ENCODE assay signal across 10 cellular contexts in the genomic region with DNA sequence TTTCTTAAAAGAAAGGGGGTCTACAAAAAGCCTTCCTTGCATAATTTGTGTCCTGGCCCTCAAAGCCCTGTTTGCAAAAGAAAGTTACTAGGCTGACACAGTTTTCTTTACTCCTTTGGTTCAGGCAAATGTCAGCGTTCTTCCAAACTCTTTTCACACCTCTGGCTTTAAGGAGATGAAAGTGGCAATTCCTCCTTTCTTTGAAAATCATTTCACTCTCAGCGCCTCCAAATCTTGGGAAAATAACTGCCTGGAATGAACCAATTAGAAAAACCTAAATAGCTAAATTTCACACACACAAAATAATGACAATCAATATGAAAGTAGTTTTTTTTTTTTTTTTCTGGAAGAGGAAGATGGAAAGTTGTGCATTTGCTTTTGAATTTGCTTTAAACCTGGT. TPM values are rescaled to one million over a fixed set of nuclear protein-coding genes. Genes with fewer than 3 reads are reported as not detected.
DNase-seq lines count a peak whose midpoint lies in the region; ATAC-seq and TF ChIP-seq lines count a peak whose summit lies in the region.
"Had no signal": no experiment of that assay in that cellular context is flagged by ENCODE, and none has a peak within 500 bp of the region (broad histone marks: within the 10 kb centered on the region; RNA-seq: fewer than 3 reads in every experiment).

No MANE protein-coding gene starts in this region.

- no peak for TF ChIP-seq POLR2A in NB4 (IDR thresholded peaks at IDR 0.05; ENCODE audit: extremely low read depth, insufficient read length)
- no peak for TF ChIP-seq POLR2A in thyroid gland (IDR thresholded peaks at IDR 0.05)

- peak overlapping the region; percentile 88 for H3K4me3 Mint-ChIP-seq in mesothelial cell of epicardium

- H3K9me3 ChIP-seq in duodenal mucosa (ENCODE audit: control insufficient read depth in 1 of 2, low read length in 2 of 2), result no peaks in the 10 kb centered on the region
- H3K9me3 ChIP-seq in thyroid gland, result no peaks in the 10 kb centered on the region
- H3K9me3 ChIP-seq: neutrophil had no signal

- H3K4me1 ChIP-seq in duodenal mucosa (ENCODE audit: control insufficient read depth in 1 of 2, insufficient read depth in 2 of 2, low read length in 2 of 2) (peaks cover 8 to 25% of the 10 kb centered on the region in 2 donors), thyroid gland (peaks cover 4 to 21% of the 10 kb centered on the region in 2 donors)

- intact Hi-C loops in thyroid gland (cut with DNase I), result loop anchor here (10.0 kb wide), 1 partner anchor 1038 kb away; no protein-coding TSS in a partner anchor

- peak overlapping the region; percentile 61 for H3K4me3 ChIP-seq in NB4 (ENCODE audit: low read depth, low read length)
- H3K4me3 ChIP-seq in duodenal mucosa (ENCODE audit: low read depth in 1 of 2, low read length in 2 of 2), result peak overlapping the region; percentile 76 to 77
- peak overlapping the region in 2 of 3 donors; percentile 1 to 4 for H3K4me3 ChIP-seq in thyroid gland (replicated peaks in 1 of 3)

- DNase-seq in NB4 (ENCODE audit: low read depth) (no peak), mesothelial cell of epicardium (ENCODE audit: low spot score in 2 of 2, unreplicated experiment in 2 of 2) (no peak), thyroid gland (no peak)
- DNase-seq: activated CD4-positive, alpha-beta T cell treated with anti-CD3 and anti-CD28 coated beads, Interleukin-2, amount 50 U/mL, for 48 hours; NK-92 treated with Interleukin-12 subunit alpha and Interleukin-12 subunit beta, amount 100 ng/mL, for 24 hours had no signal

- H3K27ac ChIP-seq in duodenal mucosa (ENCODE audit: low read depth, low read length) (no peak overlapping the region), thyroid gland (no peak overlapping the region)
- H3K27ac ChIP-seq: neutrophil had no signal

- H3K27me3 ChIP-seq in duodenal mucosa (ENCODE audit: control insufficient read depth in 1 of 2, insufficient read depth in 2 of 2, low read length in 2 of 2) (peaks cover 48 to 83% of the 10 kb centered on the region in 2 donors), thyroid gland (peaks cover 6% of the 10 kb centered on the region)

- TF ChIP-seq CTCF in NB4 (IDR thresholded peaks at IDR 0.05; ENCODE audit: low read depth, low read length) (no peak), mesothelial cell of epicardium (IDR thresholded peaks at IDR 0.05; ENCODE audit: unreplicated experiment) (no peak), thyroid gland (IDR thresholded peaks at IDR 0.05) (no peak)

- H3K9ac ChIP-seq in duodenal mucosa (ENCODE audit: low read depth in 1 of 2, low read length in 2 of 2), result peak overlapping the region in 1 of 2 donors; percentile 59

- peaks cover 25% of the 10 kb centered on the region for H3K4me1 Mint-ChIP-seq in mesothelial cell of epicardium

- no peaks in the 10 kb centered on the region for H3K36me3 ChIP-seq in duodenal mucosa (ENCODE audit: control insufficient read depth in 1 of 2, insufficient read depth in 2 of 2, low read length in 2 of 2)
- no peaks in the 10 kb centered on the region for H3K36me3 ChIP-seq in thyroid gland
- H3K36me3 ChIP-seq: neutrophil had no signal

- 15 to 34% methylated on average over 2 of the region's 2 CpGs for WGBS in thyroid gland, 2 donors

- H3K27me3 Mint-ChIP-seq in mesothelial cell of epicardium (ENCODE audit: low read depth), result no peaks in the 10 kb centered on the region

- ATAC-seq in GM21619 (IDR thresholded peaks at IDR 0.05; ENCODE audit: unreplicated experiment) (no peak), HG03354 (IDR thresholded peaks at IDR 0.05; ENCODE audit: poor library complexity, severe bottlenecking, unreplicated experiment) (no peak), HG03135 (IDR thresholded peaks at IDR 0.05; ENCODE audit: unreplicated experiment) (no peak)

- H3K9me3 Mint-ChIP-seq in mesothelial cell of epicardium, result no peaks in the 10 kb centered on the region

- peaks cover 37% of the 10 kb centered on the region for H3K36me3 Mint-ChIP-seq in mesothelial cell of epicardium

- peak overlapping the region; percentile 98 for H3K27ac Mint-ChIP-seq in mesothelial cell of epicardium

RNA-seq across cellular contexts. Expression of a gene that starts 1.6 kb away (rescaled TPM):
- total RNA-seq in mesothelial cell of epicardium (305 to 324 TPM (median 317 TPM) in 3 replicates), thyroid gland (10 to 100 TPM in 2 of 4 donors, 1 to 10 TPM in 2; 6.8 to 11.8 (median 9.4) TPM)

Comparison
In these comparisons a context has a peak if more than half of its experiments do, and no peak if none do; other contexts are left out.
1. H3K4me3 ChIP-seq: peak in every context shown above with its lines; median percentile 76 in duodenal mucosa; 61 in NB4; 2 in thyroid gland.
2. RNA of a gene that starts 1.6 kb away (total RNA-seq): 305 to 324 TPM in mesothelial cell of epicardium; 6.8 to 11.8 TPM in thyroid gland; every median in the first group is over 10 times any median in the second.